ENCODE assay signal across 8 cellular contexts in genomic region chr9:41232326-41232725, GRCh38. TPM values are rescaled to one million over a fixed set of nuclear protein-coding genes. Genes with fewer than 3 reads are reported as not detected.
DNase-seq lines count a peak whose midpoint lies in the region; ATAC-seq and TF ChIP-seq lines count a peak whose summit lies in the region.
"Not testable (repeated sequence)": the region's sequence is repeated elsewhere in the genome, so short reads cannot be mapped to it uniquely, and the experiment has no call there.

No MANE protein-coding gene starts in this region.

- not testable (repeated sequence) for H3K9me2 ChIP-seq in GM23338 (ENCODE audit: insufficient read depth)

- peak; percentile 14 for DNase-seq in GM23338 (ENCODE audit: low spot score)
- DNase-seq in activated naive CD8-positive, alpha-beta T cell treated with anti-CD3 and anti-CD28 coated beads, Interleukin-2, amount 50 U/mL, for 24 hours, result peak; percentile 1
- peak; percentile 68 for DNase-seq in right atrium auricular region (ENCODE audit: low spot score)
- DNase-seq in medulla oblongata (ENCODE audit: extremely low spot score), result peak; percentile 29
- DNase-seq in psoas muscle, result not testable (repeated sequence)
- DNase-seq in ureter (ENCODE audit: low spot score), result peak; percentile 64

- not testable (repeated sequence) for H3F3A ChIP-seq in GM23338 (replicated peaks; ENCODE audit: low read depth)

- H3K27me3 ChIP-seq in GM23338 (ENCODE audit: insufficient read depth), result peaks cover 43% of the 10 kb centered on the region
- H3K27me3 ChIP-seq in right atrium auricular region; psoas muscle (ENCODE audit: insufficient read depth in 3 of 3, low read length in 2 of 3): not testable (repeated sequence)

- ATAC-seq in GM23338, result peak; percentile 25; the same call in 1 of the 3 replicates
- peak; percentile 34 for ATAC-seq in SK-N-SH treated with all-trans-retinoic acid at 6 μM for 48 hours
- not testable (repeated sequence) for ATAC-seq in activated naive CD8-positive, alpha-beta T cell treated with anti-CD3 and anti-CD28 coated beads, Interleukin-2, amount 50 U/mL, for 24 hours
- ATAC-seq in esophagus mucosa, result peak; percentile 41
- ATAC-seq in psoas muscle, result peak; percentile 26 to 47 (median 41)

- H3K4me1 ChIP-seq in GM23338 (ENCODE audit: insufficient read depth); right atrium auricular region; psoas muscle: not testable (repeated sequence)

- not testable (repeated sequence) for H3K9me3 ChIP-seq in right atrium auricular region, psoas muscle

- H3K4me1 Mint-ChIP-seq in GM23338; activated naive CD8-positive, alpha-beta T cell treated with anti-CD3 and anti-CD28 coated beads, Interleukin-2, amount 50 U/mL, for 24 hours: not testable (repeated sequence)

- not testable (repeated sequence) for H3K36me3 ChIP-seq in GM23338 (ENCODE audit: insufficient read depth); right atrium auricular region; psoas muscle (ENCODE audit: insufficient read depth in 1 of 2, low read depth in 1 of 2)

- not testable (repeated sequence) for H3K79me2 ChIP-seq in GM23338 (replicated peaks; ENCODE audit: insufficient read depth)

- 81 to 83% (median 83%) methylated on average over 10 of the region's 10 CpGs for WGBS in psoas muscle, 3 donors

- not testable (repeated sequence) for H3K27ac ChIP-seq in GM23338 (ENCODE audit: low read depth); right atrium auricular region; psoas muscle

- TF ChIP-seq CTCF in GM23338 (conservative IDR thresholded peaks at IDR 0.05; ENCODE audit: low read depth in 2 of 2); right atrium auricular region (IDR thresholded peaks at IDR 0.05); psoas muscle (IDR thresholded peaks at IDR 0.05): not testable (repeated sequence)

- not testable (repeated sequence) for H3K27ac Mint-ChIP-seq in GM23338; activated naive CD8-positive, alpha-beta T cell treated with anti-CD3 and anti-CD28 coated beads, Interleukin-2, amount 50 U/mL, for 24 hours

- not testable (repeated sequence) for H3K4me3 ChIP-seq in GM23338, right atrium auricular region, psoas muscle

- not testable (repeated sequence) for H2AFZ ChIP-seq in GM23338

- H3K27me3 Mint-ChIP-seq in GM23338 (ENCODE audit: insufficient read depth, low read depth, poor library complexity), result peaks cover 23% of the 10 kb centered on the region
- not testable (repeated sequence) for H3K27me3 Mint-ChIP-seq in activated naive CD8-positive, alpha-beta T cell treated with anti-CD3 and anti-CD28 coated beads, Interleukin-2, amount 50 U/mL, for 24 hours

- H3K9me3 Mint-ChIP-seq in GM23338, result peaks cover 36% of the 10 kb centered on the region
- not testable (repeated sequence) for H3K9me3 Mint-ChIP-seq in activated naive CD8-positive, alpha-beta T cell treated with anti-CD3 and anti-CD28 coated beads, Interleukin-2, amount 50 U/mL, for 24 hours

- not testable (repeated sequence) for H3K4me2 ChIP-seq in GM23338

- peaks cover 13% of the 10 kb centered on the region for H3K36me3 Mint-ChIP-seq in GM23338 (ENCODE audit: low read depth)
- H3K36me3 Mint-ChIP-seq in activated naive CD8-positive, alpha-beta T cell treated with anti-CD3 and anti-CD28 coated beads, Interleukin-2, amount 50 U/mL, for 24 hours (ENCODE audit: low read depth), result not testable (repeated sequence)

- intact Hi-C loops in psoas muscle (cut with DNase I), result not testable (repeated sequence)

- not testable (repeated sequence) for H3K4me3 Mint-ChIP-seq in GM23338; activated naive CD8-positive, alpha-beta T cell treated with anti-CD3 and anti-CD28 coated beads, Interleukin-2, amount 50 U/mL, for 24 hours

- H4K20me1 ChIP-seq in GM23338 (replicated peaks; ENCODE audit: insufficient read depth), result not testable (repeated sequence)

RNA-seq across cellular contexts. Expression of gene ZNG1F, which starts 43.2 kb away (rescaled TPM):
- 7.7 and 13.3 TPM in 2 replicates for total RNA-seq in GM23338 (2014; rRNA removed; shearing (Covaris generic))
- polyA plus RNA-seq in GM23338 (2016; fragmentation: Nextera tagmentation; extraction: Ambion mirVana) (14.0 and 18.3 TPM in 2 replicates), psoas muscle (1 to 10 TPM; 3.5 to 3.8 (median 3.7) TPM)
- total RNA-seq in esophagus mucosa (8.0 TPM), right atrium auricular region (1 to 10 TPM; 1.2 to 1.8 TPM), psoas muscle (1 to 10 TPM in 3 of 4 donors, under 1 TPM in 1; 0.32 to 1.9 (median 1.6) TPM), ureter (27.5 TPM)
